In genomic region chrX:9880912-9881311, GRCh38 we compare ENCODE assay signal across 20 cellular contexts.
"Had no signal": no experiment of that assay in that cellular context is flagged by ENCODE, and none has a peak within 500 bp of the region (broad histone marks: within the 10 kb centered on the region; RNA-seq: fewer than 3 reads in every experiment).

No MANE protein-coding gene starts in this region.

- H3K4me3 ChIP-seq: SJSA1, SK-N-MC had no signal

- DNase-seq: KBM-7, MV-4-11, NCI-H1048, NCI-H1105, NCI-H1417, NCI-H1436 treated with DMSO at 0.1 percent for 48 hours, NCI-H1694, NCI-H187 treated with DMSO at 0.1 percent for 48 hours, NCI-H2029 treated with DMSO at 0.1 percent for 48 hours, NCI-H2171, NCI-H226, NCI-H446, NCI-H510A, NCI-H524 treated with DMSO at 0.1 percent for 48 hours, NCI-H82, Right ventricle myocardium superior, RPMI8226, SIG-M5 had no signal

- H3K27ac ChIP-seq: SJSA1, SK-N-MC had no signal

- H3K4me1 ChIP-seq: SJSA1 had no signal

- H3K27me3 ChIP-seq: SJSA1 had no signal

- H3K9me3 ChIP-seq: SJSA1 had no signal

- H3K36me3 ChIP-seq: SJSA1 had no signal
